1 cellular context compared by ENCODE assay signal in genomic region chr17:75706042-75706728, GRCh38.
TF ChIP-seq lines count a peak whose summit lies in the region.

No MANE protein-coding gene starts in this region.

TF ChIP-seq in endothelial cell of umbilical vein, 7 proteins besides CTCF, POLR2A, EP300 and RAD21:
- TF ChIP-seq JUN (IDR thresholded peaks at IDR 0.05; ENCODE audit: borderline replicate concordance, insufficient read depth, insufficient read length, low read depth): no peak
- TF ChIP-seq FOS (IDR thresholded peaks at IDR 0.05; ENCODE audit: borderline replicate concordance, insufficient read depth, low read length): no peak
- no peak for TF ChIP-seq MAX (IDR thresholded peaks at IDR 0.05; ENCODE audit: insufficient read depth, insufficient read length)
- TF ChIP-seq EZH2 (IDR thresholded peaks at IDR 0.05; ENCODE audit: borderline replicate concordance, low read depth, low read length, severe bottlenecking): no peak
- TF ChIP-seq MYC (IDR thresholded peaks at IDR 0.05; ENCODE audit: low read depth, low read length): no peak
- TF ChIP-seq GATA2 (IDR thresholded peaks at IDR 0.05; ENCODE audit: insufficient read depth, insufficient read length, low read depth, low read length): no peak
- TF ChIP-seq POLR2AphosphoS5 (IDR thresholded peaks at IDR 0.05; ENCODE audit: insufficient read depth, low read depth, low read length): no peak
